ENCODE assay signal across 9 cellular contexts in the genomic region with DNA sequence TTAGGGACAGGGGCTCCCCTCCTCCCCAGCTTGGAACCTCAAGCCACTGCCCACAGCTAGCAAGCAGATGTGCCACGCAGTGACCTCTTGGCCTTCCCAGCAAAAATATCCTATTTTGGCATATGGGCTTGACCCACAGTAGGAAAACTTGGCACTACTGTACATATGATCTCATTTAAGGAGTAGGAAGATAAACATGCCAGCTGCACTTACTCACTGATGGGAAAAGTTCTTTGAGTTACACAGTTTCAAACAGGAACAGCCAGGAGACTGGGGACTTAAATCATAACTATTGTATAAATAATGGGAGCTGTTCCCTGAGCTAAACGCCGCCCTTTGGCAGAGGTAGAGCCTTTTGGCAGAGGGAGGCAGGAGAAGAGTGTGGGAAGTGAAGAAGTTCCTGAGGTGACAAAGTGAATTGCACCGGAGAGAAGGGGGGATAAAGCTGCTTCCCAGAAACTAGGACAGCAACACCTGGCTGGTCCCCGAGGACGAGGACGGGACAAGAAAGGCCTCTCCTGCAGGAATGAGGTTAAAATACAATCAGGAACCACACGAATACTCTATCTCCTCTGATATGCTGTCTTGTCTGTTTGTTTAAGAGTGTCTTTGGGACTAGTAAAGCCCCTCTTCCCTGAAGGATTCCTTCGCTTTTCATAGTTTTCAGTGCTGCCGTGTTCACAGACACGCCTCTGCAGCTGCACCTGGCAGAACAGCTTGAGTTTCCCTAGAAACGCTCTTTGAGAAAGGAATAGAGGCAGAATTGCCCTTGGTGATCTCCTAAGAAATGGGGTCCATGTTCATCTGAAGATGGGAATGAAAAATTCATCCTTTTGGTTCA. TPM values are rescaled to one million over a fixed set of nuclear protein-coding genes. Genes with fewer than 3 reads are reported as not detected.
DNase-seq lines count a peak whose midpoint lies in the region; ATAC-seq and TF ChIP-seq lines count a peak whose summit lies in the region.
"Had no signal": no experiment of that assay in that cellular context is flagged by ENCODE, and none has a peak within 500 bp of the region (broad histone marks: within the 10 kb centered on the region; RNA-seq: fewer than 3 reads in every experiment).

No MANE protein-coding gene starts in this region.

- H3K4me1 Mint-ChIP-seq in osteocyte (ENCODE audit: unreplicated experiment), result peaks cover 43% of the 10 kb centered on the region

- H3K4me3 ChIP-seq in AG10803 (ENCODE audit: low read length) (peak overlapping the region; percentile 18), SJSA1 (no peak overlapping the region), fibroblast of the aortic adventitia (ENCODE audit: low read depth, low read length) (no peak overlapping the region), tibial nerve (no peak overlapping the region)

- H3K9me3 Mint-ChIP-seq in osteocyte (ENCODE audit: unreplicated experiment), result no peaks in the 10 kb centered on the region

- H3K36me3 Mint-ChIP-seq in osteocyte (ENCODE audit: unreplicated experiment), result no peaks in the 10 kb centered on the region

- TF ChIP-seq POLR2A in tibial nerve (IDR thresholded peaks at IDR 0.05), result no peak

- H3K27ac ChIP-seq in SJSA1, result peak overlapping the region; percentile 24; the same call in 1 of the 2 replicates
- H3K27ac ChIP-seq in tibial nerve, result peak overlapping the region in 2 of 4 donors; percentile 21 to 25

- no peak for TF ChIP-seq CTCF in AG10803 (conservative IDR thresholded peaks at IDR 0.05; ENCODE audit: low read length)
- TF ChIP-seq CTCF in fibroblast of the aortic adventitia (IDR thresholded peaks at IDR 0.05; ENCODE audit: insufficient read depth, low read length), result no peak
- TF ChIP-seq CTCF in osteocyte (IDR thresholded peaks at IDR 0.05), result no peak
- no peak for TF ChIP-seq CTCF in tibial nerve (IDR thresholded peaks at IDR 0.05)

- H3K9me3 ChIP-seq in SJSA1 (replicated peaks) (no peaks in the 10 kb centered on the region), tibial nerve (no peaks in the 10 kb centered on the region)

- H3K4me1 ChIP-seq in SJSA1 (replicated peaks) (peaks cover 19% of the 10 kb centered on the region), tibial nerve (peaks cover 0 to 15% (median 10%) of the 10 kb centered on the region in 4 donors)

- peak overlapping the region; percentile 66 for H3K4me3 Mint-ChIP-seq in osteocyte (ENCODE audit: unreplicated experiment)

- no peaks in the 10 kb centered on the region for H3K27me3 Mint-ChIP-seq in osteocyte (ENCODE audit: unreplicated experiment)

- ATAC-seq in HG03097 (IDR thresholded peaks at IDR 0.05; ENCODE audit: low FRiP score, unreplicated experiment) (no peak), HG03175 (IDR thresholded peaks at IDR 0.05; ENCODE audit: unreplicated experiment) (no peak)

- H3K36me3 ChIP-seq in SJSA1 (no peaks in the 10 kb centered on the region), tibial nerve (no peaks in the 10 kb centered on the region)

- peak overlapping the region; percentile 90 for H3K27ac Mint-ChIP-seq in osteocyte (ENCODE audit: unreplicated experiment)

- DNase-seq in AG10803 (ENCODE audit: low read depth) (peak; percentile 91), SJSA1 (ENCODE audit: low read depth in 1 of 2, low spot score in 2 of 2) (peak in 1 of 2 experiments; percentile 53), fibroblast of the aortic adventitia (ENCODE audit: low read depth) (peak; percentile 94), osteocyte (ENCODE audit: extremely low spot score, unreplicated experiment) (no peak), tibial nerve (ENCODE audit: low spot score in 2 of 2) (no peak), NCI-H345 (lab: John Stamatoyannopoulos, UW) (no peak)
- DNase-seq: DND-41 had no signal

- 56 to 59% methylated on average over 12 of the region's 12 CpGs for WGBS in tibial nerve, 2 donors

- H3K27me3 ChIP-seq in SJSA1 (replicated peaks), result no peaks in the 10 kb centered on the region
- H3K27me3 ChIP-seq in tibial nerve, result no peaks in the 10 kb centered on the region

- TF ChIP-seq EP300 in tibial nerve (IDR thresholded peaks at IDR 0.05), result peak in 1 of 2 donors; percentile 42

RNA-seq across cellular contexts. Expression of a gene that starts 5.9 kb away (rescaled TPM):
- 24.2 and 31.9 TPM in 2 replicates for total RNA-seq in SJSA1 (2014; rRNA removed; shearing (Covaris generic))
- total RNA-seq in fibroblast of the aortic adventitia (ENCODE audit: low replicate concordance), result 21.9 and 66.2 TPM in 2 replicates
- total RNA-seq in osteocyte, result 32.1 and 33.6 TPM in 2 replicates
- total RNA-seq in tibial nerve, result 10 to 100 TPM; 12.9 to 32.9 (median 23.5) TPM

Comparison
In these comparisons a context has a peak if more than half of its experiments do, and no peak if none do; other contexts are left out.
1. DNase-seq: peak in AG10803 (single experiment) and fibroblast of the aortic adventitia (single experiment); none in osteocyte (single experiment), tibial nerve (0 of 2) and NCI-H345 (single experiment).